In the genomic region with DNA sequence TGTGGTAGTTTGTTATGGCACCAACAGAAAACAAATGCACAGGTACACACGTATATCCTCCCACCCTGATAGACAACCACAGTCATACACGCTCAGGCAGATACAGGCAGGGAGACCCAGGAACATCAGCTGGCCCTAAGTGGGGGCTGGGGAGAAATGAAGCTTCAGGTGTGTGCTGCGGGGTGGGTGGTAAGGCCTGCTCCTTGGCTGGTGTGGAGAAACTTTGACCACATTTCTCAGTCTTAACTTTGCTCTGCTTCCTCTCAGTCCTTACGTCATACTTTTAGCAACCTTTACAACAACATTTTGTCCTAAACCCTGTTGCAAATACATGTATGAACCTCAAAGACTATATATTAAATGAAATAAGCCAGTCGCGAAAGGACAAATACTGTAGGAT, we compare ENCODE assay signal across 1 cellular context.
TF ChIP-seq lines count a peak whose summit lies in the region.

No MANE protein-coding gene starts in this region.

TF ChIP-seq in GM12878, 131 proteins besides CTCF, POLR2A, EP300 and RAD21:
- TF ChIP-seq RUNX3 (IDR thresholded peaks at IDR 0.05; ENCODE audit: low read length) (peak; percentile 51; the same call in 1 of the 2 replicates), POLR2AphosphoS2 (IDR thresholded peaks at IDR 0.05; ENCODE audit: low read depth, low read length) (no peak)
